In the genomic region with DNA sequence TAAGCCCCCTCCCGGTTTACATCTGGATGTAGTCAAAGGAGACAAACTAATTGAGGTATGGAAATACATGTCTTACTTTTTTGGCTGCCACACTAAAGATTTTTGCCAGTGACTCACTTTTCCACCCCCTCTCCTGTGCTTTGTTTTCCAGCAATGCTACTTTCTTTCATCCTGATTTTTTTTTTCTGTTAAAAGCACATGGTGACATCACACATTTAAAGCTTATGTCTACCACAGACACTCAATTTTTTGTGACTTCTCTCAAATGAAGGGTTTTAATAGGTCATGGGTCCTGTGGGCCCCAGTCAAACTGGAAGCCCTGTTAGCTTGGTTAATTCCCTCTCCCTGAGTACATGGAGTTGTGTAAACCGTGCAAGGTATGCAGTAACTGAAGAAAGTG, we compare ENCODE assay signal across 10 cellular contexts. TPM values are rescaled to one million over a fixed set of nuclear protein-coding genes. Genes with fewer than 3 reads are reported as not detected.
DNase-seq lines count a peak whose midpoint lies in the region; ATAC-seq and TF ChIP-seq lines count a peak whose summit lies in the region.
"Had no signal": no experiment of that assay in that cellular context is flagged by ENCODE, and none has a peak within 500 bp of the region (broad histone marks: within the 10 kb centered on the region; RNA-seq: fewer than 3 reads in every experiment).

No MANE protein-coding gene starts in this region.

- ATAC-seq in CD8-positive, alpha-beta T cell, result no peak
- ATAC-seq in naive B cell (ENCODE audit: low read depth in 2 of 2) (no peak), HG02571 (IDR thresholded peaks at IDR 0.05; ENCODE audit: unreplicated experiment) (no peak), HG03095 (IDR thresholded peaks at IDR 0.05; ENCODE audit: unreplicated experiment) (no peak)

- H3K9me3 ChIP-seq in CD8-positive, alpha-beta T cell (ENCODE audit: low read length), result no peaks in the 10 kb centered on the region
- no peaks in the 10 kb centered on the region for H3K9me3 ChIP-seq in HUES6 (ENCODE audit: control insufficient read depth, insufficient read depth, low read depth, low read length)

- POLR2A ChIA-PET in CD8-positive, alpha-beta T cell (lab: Charles Lee), result no interaction called here
- POLR2A ChIA-PET in activated CD4-positive, alpha-beta T cell treated with anti-CD3 and anti-CD28 coated beads, Interleukin-2, amount 10 ng/mL, durations not matched to agents 7 days and 5 days (lab: Charles Lee), result no interaction called here

- H3K9me3 Mint-ChIP-seq in CD8-positive, alpha-beta T cell, result no peaks in the 10 kb centered on the region
- H3K9me3 Mint-ChIP-seq in naive B cell, result no peaks in the 10 kb centered on the region
- H3K9me3 Mint-ChIP-seq in activated CD4-positive, alpha-beta T cell treated with anti-CD3 and anti-CD28 coated beads, Interleukin-2, amount 10 ng/mL, durations not matched to agents 7 days and 5 days, result no peaks in the 10 kb centered on the region
- H3K9me3 Mint-ChIP-seq: memory B cell had no signal

- CTCF ChIA-PET in CD8-positive, alpha-beta T cell (lab: Charles Lee), result no interaction called here
- CTCF ChIA-PET in activated CD4-positive, alpha-beta T cell treated with anti-CD3 and anti-CD28 coated beads, Interleukin-2, amount 10 ng/mL, durations not matched to agents 7 days and 5 days (lab: Charles Lee), result interaction anchor here (0.8 to 1.5 kb wide), 3 partner anchors 15 to 78 kb away, joined by 3 to 4 read pairs (median 3); no protein-coding TSS in a partner anchor

- H3K4me1 Mint-ChIP-seq in CD8-positive, alpha-beta T cell (ENCODE audit: low read depth), result peaks cover 50% of the 10 kb centered on the region
- peaks cover 13 to 36% (median 36%) of the 10 kb centered on the region in 3 donors for H3K4me1 Mint-ChIP-seq in naive B cell
- peaks cover 38% of the 10 kb centered on the region for H3K4me1 Mint-ChIP-seq in activated CD4-positive, alpha-beta T cell treated with anti-CD3 and anti-CD28 coated beads, Interleukin-2, amount 10 ng/mL, durations not matched to agents 7 days and 5 days

- intact Hi-C loops in CD8-positive, alpha-beta T cell (cut with DNase I, micrococcal nuclease), result loop anchor here (5.0 kb wide), 2 partner anchors 40 to 675 kb away; a partner anchor contains a TSS

- H3K27me3 Mint-ChIP-seq in CD8-positive, alpha-beta T cell (ENCODE audit: low read depth), result no peaks in the 10 kb centered on the region
- H3K27me3 Mint-ChIP-seq in naive B cell, result no peaks in the 10 kb centered on the region
- no peaks in the 10 kb centered on the region for H3K27me3 Mint-ChIP-seq in activated CD4-positive, alpha-beta T cell treated with anti-CD3 and anti-CD28 coated beads, Interleukin-2, amount 10 ng/mL, durations not matched to agents 7 days and 5 days
- H3K27me3 Mint-ChIP-seq: memory B cell had no signal

- peak overlapping the region; percentile 10 for H3K9ac ChIP-seq in HUES6 (ENCODE audit: low read length)

- no peak overlapping the region for H3K4me3 ChIP-seq in CD8-positive, alpha-beta T cell (ENCODE audit: low read depth, low read length)
- H3K4me3 ChIP-seq in HUES6 (ENCODE audit: low read depth, low read length), result no peak overlapping the region

- peaks cover 25% of the 10 kb centered on the region for H3K4me1 ChIP-seq in CD8-positive, alpha-beta T cell (ENCODE audit: insufficient read depth, low read length)
- peaks cover 12% of the 10 kb centered on the region for H3K4me1 ChIP-seq in HUES6 (ENCODE audit: control insufficient read depth, insufficient read depth, low read length)

- no peak for DNase-seq in CD8-positive, alpha-beta T cell
- DNase-seq in astrocyte of the hippocampus (ENCODE audit: low read depth, low spot score) (peak; percentile 68), naive B cell (no peak), NCI-H1417 (lab: John Stamatoyannopoulos, UW) (no peak)
- DNase-seq in activated CD4-positive, alpha-beta T cell treated with anti-CD3 and anti-CD28 coated beads, Interleukin-2, amount 10 ng/mL, durations not matched to agents 7 days and 5 days, result no peak
- DNase-seq: NCI-H524 had no signal

- H3K4me3 Mint-ChIP-seq in CD8-positive, alpha-beta T cell, result no peak overlapping the region
- H3K4me3 Mint-ChIP-seq in naive B cell, result peak overlapping the region in 6 of 8 donors; percentile 0 to 97 (median 67)
- H3K4me3 Mint-ChIP-seq in activated CD4-positive, alpha-beta T cell treated with anti-CD3 and anti-CD28 coated beads, Interleukin-2, amount 10 ng/mL, durations not matched to agents 7 days and 5 days, result no peak overlapping the region

- TF ChIP-seq CTCF in CD8-positive, alpha-beta T cell (IDR thresholded peaks at IDR 0.05), result no peak

- peak overlapping the region; percentile 55 for H3K27ac Mint-ChIP-seq in CD8-positive, alpha-beta T cell
- peak overlapping the region in 4 of 6 donors; percentile 47 to 92 (median 50) for H3K27ac Mint-ChIP-seq in naive B cell
- no peak overlapping the region for H3K27ac Mint-ChIP-seq in activated CD4-positive, alpha-beta T cell treated with anti-CD3 and anti-CD28 coated beads, Interleukin-2, amount 10 ng/mL, durations not matched to agents 7 days and 5 days

- peaks cover 14% of the 10 kb centered on the region for H3K36me3 ChIP-seq in CD8-positive, alpha-beta T cell (ENCODE audit: insufficient read depth, low read length)
- peaks cover 37% of the 10 kb centered on the region for H3K36me3 ChIP-seq in HUES6 (ENCODE audit: control insufficient read depth, insufficient read depth, low read length)

- H3K27me3 ChIP-seq in CD8-positive, alpha-beta T cell (ENCODE audit: insufficient read depth, low read length), result no peaks in the 10 kb centered on the region
- no peaks in the 10 kb centered on the region for H3K27me3 ChIP-seq in HUES6 (ENCODE audit: control insufficient read depth, insufficient read depth, low read length)

- H3K27ac ChIP-seq in CD8-positive, alpha-beta T cell (ENCODE audit: low read depth, low read length), result no peak overlapping the region
- no peak overlapping the region for H3K27ac ChIP-seq in HUES6 (ENCODE audit: low read depth, low read length)

- H3K36me3 Mint-ChIP-seq in CD8-positive, alpha-beta T cell, result peaks cover 43% of the 10 kb centered on the region
- no peaks in the 10 kb centered on the region for H3K36me3 Mint-ChIP-seq in naive B cell
- H3K36me3 Mint-ChIP-seq in activated CD4-positive, alpha-beta T cell treated with anti-CD3 and anti-CD28 coated beads, Interleukin-2, amount 10 ng/mL, durations not matched to agents 7 days and 5 days (ENCODE audit: low read depth), result peaks cover 32% of the 10 kb centered on the region

RNA-seq across cellular contexts. Expression of a gene that starts 2.2 kb away (rescaled TPM):
- total RNA-seq in CD8-positive, alpha-beta T cell, result 10 to 100 TPM; 24.9 to 25.3 TPM
- 10 to 100 TPM; 25.8 to 40.9 (median 37.8) TPM for polyA plus RNA-seq in naive B cell (ENCODE audit: low read depth in 6 of 6)
- 10 to 100 TPM; 55.8 to 57.5 TPM for total RNA-seq in activated CD4-positive, alpha-beta T cell treated with anti-CD3 and anti-CD28 coated beads, Interleukin-2, amount 10 ng/mL, durations not matched to agents 7 days and 5 days

RNA-seq across cellular contexts. Expression of a gene that starts 39.6 kb away (rescaled TPM):
- 10 to 100 TPM; 13.4 to 15.2 TPM for total RNA-seq in CD8-positive, alpha-beta T cell
- polyA plus RNA-seq in naive B cell (ENCODE audit: low read depth in 6 of 6), result 10 to 100 TPM in 2 of 6 donors, 1 to 10 TPM in 4; 5.7 to 14.1 (median 9.5) TPM
- 10 to 100 TPM; 24.3 to 31.1 TPM for total RNA-seq in activated CD4-positive, alpha-beta T cell treated with anti-CD3 and anti-CD28 coated beads, Interleukin-2, amount 10 ng/mL, durations not matched to agents 7 days and 5 days

RNA-seq across cellular contexts. Expression of a gene that starts 59.7 kb away (rescaled TPM):
- 10 to 100 TPM; 21.0 to 26.0 TPM for total RNA-seq in CD8-positive, alpha-beta T cell
- polyA plus RNA-seq in naive B cell (ENCODE audit: low read depth in 6 of 6), result 10 to 100 TPM; 11.2 to 21.4 (median 18.2) TPM
- 10 to 100 TPM; 25.4 to 28.7 TPM for total RNA-seq in activated CD4-positive, alpha-beta T cell treated with anti-CD3 and anti-CD28 coated beads, Interleukin-2, amount 10 ng/mL, durations not matched to agents 7 days and 5 days

Comparison
In these comparisons a context has a peak if more than half of its experiments do, and no peak if none do; other contexts are left out.
1. H3K4me3 Mint-ChIP-seq: peak in naive B cell (6 of 8); none in CD8-positive, alpha-beta T cell (single experiment) and activated CD4-positive, alpha-beta T cell treated with anti-CD3 and anti-CD28 coated beads, Interleukin-2, amount 10 ng/mL, durations not matched to agents 7 days and 5 days (single experiment).